ENCODE assay signal across 30 cellular contexts in genomic region chr7:11026452-11027359, GRCh38. TPM values are rescaled to one million over a fixed set of nuclear protein-coding genes. Genes with fewer than 3 reads are reported as not detected.
A peak's percentile ranks its signal among the peaks of the same experiment; 100 is the strongest.
DNase-seq lines count a peak whose midpoint lies in the region; TF ChIP-seq lines count a peak whose summit lies in the region.
"Had no signal": no experiment of that assay in that cellular context is flagged by ENCODE, and none has a peak within 500 bp of the region (broad histone marks: within the 10 kb centered on the region; RNA-seq: fewer than 3 reads in every experiment).

No MANE protein-coding gene starts in this region.

- no peak for TF ChIP-seq EP300 in transverse colon (IDR thresholded peaks at IDR 0.05; ENCODE audit: low read depth)

- no peaks in the 10 kb centered on the region for H3K4me1 ChIP-seq in transverse colon
- H3K4me1 ChIP-seq: lower lobe of right lung, testis, vagina had no signal

- DNase-seq in AG09319 (ENCODE audit: extremely low read depth, low read depth): peak; percentile 4
- peak; percentile 8 for DNase-seq in HEK293T (ENCODE audit: extremely low spot score)
- DNase-seq in SK-N-DZ (ENCODE audit: low spot score): peak; percentile 93
- DNase-seq in fibroblast of peridontal ligament (ENCODE audit: extremely low read depth): peak; percentile 51
- no peak for DNase-seq in NOMO-1 (lab: John Stamatoyannopoulos, UW; ENCODE audit: unreplicated experiment in 2 of 2)
- DNase-seq in dermis blood vessel endothelial cell: no peak
- no peak for DNase-seq in activated CD4-positive, CD25-positive, alpha-beta regulatory T cell treated with anti-CD3 and anti-CD28 coated beads, Interleukin-2, amount 50 U/mL, for 72 hours
- DNase-seq in transverse colon: no peak
- DNase-seq: ACHN; activated CD4-positive, alpha-beta T cell treated with anti-CD3 and anti-CD28 coated beads, Interleukin-2, amount 10 ng/mL, durations not matched to agents 24 days and 14 days; activated naive CD4-positive, alpha-beta T cell; activated T-cell treated with anti-CD3 and anti-CD28 coated beads, Interleukin-2, amount 50 U/mL, for 4 hours; amygdala; C1 segment of cervical spinal cord; DMS79 treated with DMSO at 0.1 percent for 48 hours; effector memory CD4-positive, alpha-beta T cell; kidney; lower lobe of right lung; mucosa of descending colon; NCI-H1417 treated with DMSO at 0.1 percent for 48 hours; right cardiac atrium; stimulated activated CD4-positive, alpha-beta T cell treated with anti-CD3 and anti-CD28 coated beads, Interleukin-12 subunit alpha, Interleukin-12 subunit beta, amount 100 ng/mL, for 4 hours; stimulated activated CD4-positive, alpha-beta T cell treated with anti-CD3 and anti-CD28 coated beads, Interleukin-4, amount 100 ng/mL, for 24 hours; stimulated activated naive B cell treated with anti-CD40 and anti-IgM and Interleukin-4, amounts not matched to agents 10 μg/mL and 1 μg/mL and 100 μg/mL, for 72 hours; testis had no signal

- no peak overlapping the region for H3K27ac ChIP-seq in transverse colon
- H3K27ac ChIP-seq: HL-60, lower lobe of right lung, SJCRH30, testis, vagina, VCaP had no signal

- H3K36me3 ChIP-seq in transverse colon: peaks cover 0 to 24% (median 3%) of the 10 kb centered on the region in 4 donors
- H3K36me3 ChIP-seq: HAP-1 had no signal

- CTCF ChIA-PET in HEK293T (lab: Yijun Ruan, JAX): interaction anchor here (0.7 kb wide), 1 partner anchor 77 kb away, joined by 3 read pairs; no protein-coding TSS in a partner anchor

- H3K27me3 ChIP-seq in transverse colon: no peaks in the 10 kb centered on the region
- H3K27me3 ChIP-seq: SJCRH30, testis, vagina had no signal

- H3K4me3 ChIP-seq in transverse colon: no peak overlapping the region
- H3K4me3 ChIP-seq: HAP-1, lower lobe of right lung, mucosa of descending colon, SJCRH30, testis, vagina had no signal

- in situ Hi-C loops in transverse colon (cut with MboI; ENCODE audit: low pct_ligation_motif_present in 1 of 4, low pct_unique_long_range_greater_than_20kb in 1 of 4, low sequenced_read_pairs in 3 of 4): no loop called here

- TF ChIP-seq POLR2A in transverse colon (IDR thresholded peaks at IDR 0.05): no peak

- no peaks in the 10 kb centered on the region for H3K9me3 ChIP-seq in transverse colon
- H3K9me3 ChIP-seq: HAP-1, lower lobe of right lung, mucosa of descending colon, SJCRH30, testis, vagina had no signal

- intact Hi-C loops in transverse colon (cut with DNase I; ENCODE audit: low total_unique reads): no loop called here

- no peak for TF ChIP-seq CTCF in AG09319 (IDR thresholded peaks at IDR 0.05; ENCODE audit: low read depth, low read length)
- TF ChIP-seq CTCF in transverse colon (IDR thresholded peaks at IDR 0.05): no peak

- POLR2A ChIA-PET in HEK293T (lab: Yijun Ruan, JAX): no interaction called here

- 88 to 89% methylated on average over 2 of the region's 2 CpGs for WGBS in transverse colon (ENCODE audit: low coverage in 1 of 2), 2 donors

TF ChIP-seq in HEK293T, 16 proteins besides CTCF, POLR2A, EP300 and RAD21:
- TF ChIP-seq ZNF384 (IDR thresholded peaks at IDR 0.05): peak; percentile 63
- TF ChIP-seq, protein P1, sequence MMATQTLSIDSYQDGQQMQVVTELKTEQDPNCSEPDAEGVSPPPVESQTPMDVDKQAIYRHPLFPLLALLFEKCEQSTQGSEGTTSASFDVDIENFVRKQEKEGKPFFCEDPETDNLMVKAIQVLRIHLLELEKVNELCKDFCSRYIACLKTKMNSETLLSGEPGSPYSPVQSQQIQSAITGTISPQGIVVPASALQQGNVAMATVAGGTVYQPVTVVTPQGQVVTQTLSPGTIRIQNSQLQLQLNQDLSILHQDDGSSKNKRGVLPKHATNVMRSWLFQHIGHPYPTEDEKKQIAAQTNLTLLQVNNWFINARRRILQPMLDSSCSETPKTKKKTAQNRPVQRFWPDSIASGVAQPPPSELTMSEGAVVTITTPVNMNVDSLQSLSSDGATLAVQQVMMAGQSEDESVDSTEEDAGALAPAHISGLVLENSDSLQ (IDR thresholded peaks at IDR 0.05): peak; percentile 92
- no peak for TF ChIP-seq NFRKB (IDR thresholded peaks at IDR 0.05)

RNA-seq across cellular contexts. Expression of gene PHF14, which starts 53.0 kb away (rescaled TPM):
- polyA plus RNA-seq in SK-N-DZ (2014; cell fraction: cytosol; rRNA removed): 56.7 and 60.2 TPM in 2 replicates
- polyA plus RNA-seq in SK-N-DZ (2014; cell fraction: nucleus; rRNA removed): 65.5 and 84.5 TPM in 2 replicates
- total RNA-seq in dermis blood vessel endothelial cell: 45.0 and 45.8 TPM in 2 replicates
- total RNA-seq in transverse colon: 10 to 100 TPM; 24.3 to 42.1 (median 28.8) TPM

Comparison
In these comparisons a context has a peak if more than half of its experiments do, and no peak if none do; other contexts are left out.
1. DNase-seq: peak in AG09319 (single experiment), HEK293T (single experiment), SK-N-DZ (single experiment) and fibroblast of peridontal ligament (single experiment); none in NOMO-1 (0 of 2), dermis blood vessel endothelial cell (single experiment), activated CD4-positive, CD25-positive, alpha-beta regulatory T cell treated with anti-CD3 and anti-CD28 coated beads, Interleukin-2, amount 50 U/mL, for 72 hours (single experiment) and transverse colon (single experiment).